In genomic region chr16:72092832-72093447, GRCh38 we compare ENCODE assay signal across 8 cellular contexts. TPM values are rescaled to one million over a fixed set of nuclear protein-coding genes. Genes with fewer than 3 reads are reported as not detected.
DNase-seq lines count a peak whose midpoint lies in the region; ATAC-seq and TF ChIP-seq lines count a peak whose summit lies in the region.

No MANE protein-coding gene starts in this region.

- 0 to 1% methylated on average over 22 of the region's 22 CpGs for WGBS in lower leg skin, 2 donors
- 0 to 2% methylated on average over 21 to 22 of the region's 22 CpGs for WGBS in thyroid gland, 2 donors

- H3K4me3 Mint-ChIP-seq in activated T-cell treated with anti-CD3 and anti-CD28 coated beads, Interleukin-2, amount 50 U/mL, for 4 hours, result peak overlapping the region; percentile 100
- peak overlapping the region; percentile 98 for H3K4me3 Mint-ChIP-seq in dendritic cell treated with granulocyte-macrophage colony-stimulating factor and Interleukin-4, amounts not matched to agents 40 ng/mL and 50 ng/mL, for 4 days

- H3K4me1 Mint-ChIP-seq in activated T-cell treated with anti-CD3 and anti-CD28 coated beads, Interleukin-2, amount 50 U/mL, for 4 hours (ENCODE audit: low read depth), result peaks cover 47% of the 10 kb centered on the region
- H3K4me1 Mint-ChIP-seq in dendritic cell treated with granulocyte-macrophage colony-stimulating factor and Interleukin-4, amounts not matched to agents 40 ng/mL and 50 ng/mL, for 4 days (ENCODE audit: low read depth), result peaks cover 41% of the 10 kb centered on the region

- no peaks in the 10 kb centered on the region for H3K27me3 ChIP-seq in Peyer's patch
- no peaks in the 10 kb centered on the region for H3K27me3 ChIP-seq in thyroid gland

- ATAC-seq in activated T-cell treated with anti-CD3 and anti-CD28 coated beads, Interleukin-2, amount 50 U/mL, for 4 hours, result peak; percentile 12 to 18
- ATAC-seq in HG02938 (IDR thresholded peaks at IDR 0.05; ENCODE audit: unreplicated experiment), result no peak
- ATAC-seq in GM21526 (IDR thresholded peaks at IDR 0.05; ENCODE audit: low FRiP score, unreplicated experiment), result no peak

- H3K27ac Mint-ChIP-seq in dendritic cell treated with granulocyte-macrophage colony-stimulating factor and Interleukin-4, amounts not matched to agents 40 ng/mL and 50 ng/mL, for 4 days, result peak overlapping the region; percentile 93

- TF ChIP-seq POLR2A in Peyer's patch (IDR thresholded peaks at IDR 0.05) (no peak), lower leg skin (IDR thresholded peaks at IDR 0.05) (no peak), thyroid gland (IDR thresholded peaks at IDR 0.05) (no peak)

- H3K4me3 ChIP-seq in Peyer's patch, result peak overlapping the region; percentile 79 to 94 (median 89)
- H3K4me3 ChIP-seq in lower leg skin (ENCODE audit: low read depth, poor library complexity, severe bottlenecking), result peak overlapping the region; percentile 93
- peak overlapping the region; percentile 44 to 88 (median 82) for H3K4me3 ChIP-seq in thyroid gland (replicated peaks in 1 of 3)

- H3K4me1 ChIP-seq in Peyer's patch (peaks cover 0 to 33% (median 7%) of the 10 kb centered on the region in 4 donors), thyroid gland (peaks cover 16 to 18% of the 10 kb centered on the region in 2 donors)

- no peaks in the 10 kb centered on the region for H3K27me3 Mint-ChIP-seq in activated T-cell treated with anti-CD3 and anti-CD28 coated beads, Interleukin-2, amount 50 U/mL, for 4 hours (ENCODE audit: low read depth)
- H3K27me3 Mint-ChIP-seq in dendritic cell treated with granulocyte-macrophage colony-stimulating factor and Interleukin-4, amounts not matched to agents 40 ng/mL and 50 ng/mL, for 4 days, result no peaks in the 10 kb centered on the region

- peaks cover 0 to 47% (median 0%) of the 10 kb centered on the region in 3 donors for H3K36me3 ChIP-seq in Peyer's patch
- H3K36me3 ChIP-seq in thyroid gland, result peaks cover 29 to 32% of the 10 kb centered on the region in 2 donors

- TF ChIP-seq CTCF in Peyer's patch (IDR thresholded peaks at IDR 0.05), result no peak
- TF ChIP-seq CTCF in lower leg skin (IDR thresholded peaks at IDR 0.05), result no peak
- TF ChIP-seq CTCF in thyroid gland (IDR thresholded peaks at IDR 0.05), result no peak

- no peaks in the 10 kb centered on the region for H3K9me3 Mint-ChIP-seq in activated T-cell treated with anti-CD3 and anti-CD28 coated beads, Interleukin-2, amount 50 U/mL, for 4 hours
- H3K9me3 Mint-ChIP-seq in dendritic cell treated with granulocyte-macrophage colony-stimulating factor and Interleukin-4, amounts not matched to agents 40 ng/mL and 50 ng/mL, for 4 days, result no peaks in the 10 kb centered on the region

- intact Hi-C loops in dendritic cell treated with granulocyte-macrophage colony-stimulating factor and Interleukin-4, amounts not matched to agents 40 ng/mL and 50 ng/mL, for 4 days (cut with micrococcal nuclease), result loop anchor here (1.0 to 10.0 kb wide), 4 partner anchors 85 to 572 kb away; partner anchors contain the start of genes DHODH, PHLPP2 and ZNF821
- intact Hi-C loops in lower leg skin (cut with DNase I; ENCODE audit: low total_unique reads) (no loop called here), thyroid gland (cut with DNase I) (loop anchor here (5.0 to 10.0 kb wide), 2 partner anchors 86 to 288 kb away; partner anchors contain the start of genes AP1G1 and DHODH)

- H3K9me3 ChIP-seq in Peyer's patch, result no peaks in the 10 kb centered on the region
- H3K9me3 ChIP-seq in thyroid gland, result no peaks in the 10 kb centered on the region

- H3K36me3 Mint-ChIP-seq in activated T-cell treated with anti-CD3 and anti-CD28 coated beads, Interleukin-2, amount 50 U/mL, for 4 hours (ENCODE audit: insufficient read depth), result peaks cover 46% of the 10 kb centered on the region
- H3K36me3 Mint-ChIP-seq in dendritic cell treated with granulocyte-macrophage colony-stimulating factor and Interleukin-4, amounts not matched to agents 40 ng/mL and 50 ng/mL, for 4 days (ENCODE audit: low read depth), result peaks cover 77% of the 10 kb centered on the region

- H3K27ac ChIP-seq in Peyer's patch (peak overlapping the region; percentile 83 to 93 (median 90)), thyroid gland (peak overlapping the region; percentile 24 to 81 (median 60))

- no peak for DNase-seq in activated T-cell treated with anti-CD3 and anti-CD28 coated beads, Interleukin-2, amount 50 U/mL, for 4 hours
- no peak for DNase-seq in activated T-cell treated with anti-CD3 and anti-CD28 coated beads for 4 hours
- DNase-seq in Peyer's patch, result no peak
- no peak for DNase-seq in lower leg skin (ENCODE audit: low spot score in 2 of 2)
- DNase-seq in thyroid gland, result no peak

RNA-seq across cellular contexts. Expression of gene TXNL4B, which starts 0.5 kb away (rescaled TPM):
- total RNA-seq in activated T-cell treated with anti-CD3 and anti-CD28 coated beads, Interleukin-2, amount 50 U/mL, for 4 hours, result 10 to 100 TPM; 39.3 to 45.8 (median 39.4) TPM
- total RNA-seq in Peyer's patch (10 to 100 TPM in 3 of 4 donors, 1 to 10 TPM in 1; 7.2 to 40.4 (median 13.4) TPM), lower leg skin (10 to 100 TPM; 10.5 to 12.4 (median 11.4) TPM), thyroid gland (10 to 100 TPM; 10.7 to 15.0 (median 13.1) TPM)

RNA-seq across cellular contexts. Expression of gene DHX38, which starts 0.7 kb away (rescaled TPM):
- total RNA-seq in activated T-cell treated with anti-CD3 and anti-CD28 coated beads, Interleukin-2, amount 50 U/mL, for 4 hours, result 100 to 1,000 TPM; 111 to 128 (median 118) TPM
- total RNA-seq in Peyer's patch (100 to 1,000 TPM in 2 of 4 donors, 10 to 100 TPM in 2; 44.3 to 171 (median 106) TPM), lower leg skin (10 to 100 TPM; 47.1 to 93.4 (median 51.2) TPM), thyroid gland (10 to 100 TPM; 31.7 to 52.7 (median 47.7) TPM)

RNA-seq across cellular contexts. Expression of gene HPR, which starts 29.9 kb away (rescaled TPM):
- not detected for total RNA-seq in activated T-cell treated with anti-CD3 and anti-CD28 coated beads, Interleukin-2, amount 50 U/mL, for 4 hours
- total RNA-seq in Peyer's patch (not detected), lower leg skin (1 to 10 TPM in 1 of 4 donors, under 1 TPM in 1, not detected in 2; 0.54 to 1.3 TPM), thyroid gland (not detected)

RNA-seq across cellular contexts. Expression of gene HP, which starts 38.6 kb away (rescaled TPM):
- total RNA-seq in activated T-cell treated with anti-CD3 and anti-CD28 coated beads, Interleukin-2, amount 50 U/mL, for 4 hours, result 10 to 100 TPM in 2 of 3 donors, 1 to 10 TPM in 1; 8.2 to 11.8 (median 11.4) TPM
- total RNA-seq in Peyer's patch (not detected), lower leg skin (1 to 10 TPM in 1 of 4 donors, not detected in 3; 1.3 TPM), thyroid gland (10 to 100 TPM in 1 of 4 donors, 1 to 10 TPM in 1, under 1 TPM in 1, not detected in 1; 0.93 to 19.9 (median 1.3) TPM)

Comparison
In these comparisons a context has a peak if more than half of its experiments do, and no peak if none do; other contexts are left out.
1. ATAC-seq: peak in activated T-cell treated with anti-CD3 and anti-CD28 coated beads, Interleukin-2, amount 50 U/mL, for 4 hours (2 of 2); none in HG02938 (single experiment) and GM21526 (single experiment).
2. Peak in every context shown above with its lines, with median percentiles within 50 percentile points of each other: H3K4me3 ChIP-seq.